Comparison of ENCODE assay signal across 8 cellular contexts in the genomic region with DNA sequence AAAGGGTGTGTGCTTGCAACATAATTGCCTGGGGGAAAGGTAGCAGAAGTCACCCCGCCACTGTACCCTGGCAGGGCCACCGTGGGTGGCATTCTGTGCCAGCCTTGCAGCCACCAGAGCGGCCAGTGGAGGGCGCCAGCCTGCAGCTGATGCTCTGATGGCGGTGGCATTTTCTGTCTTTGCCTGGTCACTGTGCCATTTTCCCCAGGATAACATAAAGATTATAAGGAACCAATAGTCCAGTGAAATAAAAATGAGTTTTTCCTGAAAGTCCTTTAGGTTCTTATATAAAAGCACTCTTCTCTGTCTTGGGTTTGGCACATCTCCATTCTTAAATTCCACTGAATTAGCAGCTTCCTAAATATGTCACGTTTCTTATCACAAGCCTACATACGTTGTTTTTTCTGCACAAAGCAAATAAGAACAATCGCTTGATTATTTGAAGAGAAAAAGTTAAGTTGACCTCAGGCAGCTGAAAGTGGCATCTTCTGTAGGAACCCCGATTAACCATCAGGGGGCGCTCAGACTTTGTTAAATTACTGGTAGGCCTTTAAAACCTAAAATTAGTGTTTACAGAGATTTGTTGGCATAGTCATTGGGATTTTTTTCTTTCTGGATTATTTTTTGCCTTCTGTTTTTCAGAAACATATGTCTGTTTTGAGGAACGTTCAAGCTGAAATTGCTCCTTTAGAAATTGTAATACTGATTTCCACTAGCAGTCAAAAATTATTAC.
A peak's percentile ranks its signal among the peaks of the same experiment; 100 is the strongest.
DNase-seq lines count a peak whose midpoint lies in the region; ATAC-seq and TF ChIP-seq lines count a peak whose summit lies in the region.

No MANE protein-coding gene starts in this region.

- no peak overlapping the region for H3K9ac ChIP-seq in Loucy (ENCODE audit: low read depth, low read length, poor library complexity, severe bottlenecking)

- H3K36me3 Mint-ChIP-seq in activated T-helper 2 cell treated with anti-CD3 and anti-CD28 coated beads, Interferon-gamma antibody, Interleukin-2, Interleukin-4, amounts not matched to agents 10 μg/mL and 5 μg/mL and 100 μg/mL, durations not matched to agents 14 hours and 24 hours and 36 hours (ENCODE audit: low read depth), result no peaks in the 10 kb centered on the region

- peak overlapping the region; percentile 50 for H3K4me2 ChIP-seq in Loucy (ENCODE audit: low read depth, low read length, poor library complexity, severe bottlenecking)

- H3F3A ChIP-seq in Loucy (ENCODE audit: low read depth), result no peaks in the 10 kb centered on the region

- H3K79me2 ChIP-seq in Loucy (ENCODE audit: insufficient read depth, low read length), result no peaks in the 10 kb centered on the region

- no peak for DNase-seq in RWPE2 (ENCODE audit: low spot score)
- DNase-seq in activated T-helper 2 cell treated with anti-CD3 and anti-CD28 coated beads, Interferon-gamma antibody, Interleukin-2, Interleukin-4, amounts not matched to agents 10 μg/mL and 5 μg/mL and 100 μg/mL, durations not matched to agents 14 hours and 24 hours and 36 hours (ENCODE audit: low spot score), result peak; percentile 40
- peak; percentile 76 for DNase-seq in fibroblast of villous mesenchyme (ENCODE audit: low read depth)
- peak in 52 of 56 donors; percentile 19 to 86 (median 61) for DNase-seq in nucleus accumbens (lab: John Stamatoyannopoulos, UW)
- no peak for DNase-seq in thoracic aorta (ENCODE audit: low spot score)

- H3K27ac ChIP-seq in 22Rv1 (no peak overlapping the region), RWPE2 (ENCODE audit: poor library complexity, severe bottlenecking) (no peak overlapping the region), thoracic aorta (no peak overlapping the region)

- H3K27me3 Mint-ChIP-seq in activated T-helper 2 cell treated with anti-CD3 and anti-CD28 coated beads, Interferon-gamma antibody, Interleukin-2, Interleukin-4, amounts not matched to agents 10 μg/mL and 5 μg/mL and 100 μg/mL, durations not matched to agents 14 hours and 24 hours and 36 hours (ENCODE audit: low read depth), result no peaks in the 10 kb centered on the region

- peaks cover under 1% of the 10 kb centered on the region; the same call in 1 of the 2 replicates for H3K36me3 ChIP-seq in Loucy (ENCODE audit: insufficient read depth, low read length)
- H3K36me3 ChIP-seq in RWPE2 (ENCODE audit: low read depth), result no peaks in the 10 kb centered on the region
- H3K36me3 ChIP-seq in thoracic aorta, result peaks cover 11% of the 10 kb centered on the region

- no peaks in the 10 kb centered on the region for H3K27me3 ChIP-seq in Loucy (ENCODE audit: insufficient read depth, low read length, poor library complexity, severe bottlenecking)
- no peaks in the 10 kb centered on the region for H3K27me3 ChIP-seq in RWPE2 (ENCODE audit: insufficient read depth, poor library complexity, severe bottlenecking)
- H3K27me3 ChIP-seq in thoracic aorta (replicated peaks; ENCODE audit: insufficient read depth), result no peaks in the 10 kb centered on the region

- H3K4me1 Mint-ChIP-seq in activated T-helper 2 cell treated with anti-CD3 and anti-CD28 coated beads, Interferon-gamma antibody, Interleukin-2, Interleukin-4, amounts not matched to agents 10 μg/mL and 5 μg/mL and 100 μg/mL, durations not matched to agents 14 hours and 24 hours and 36 hours (ENCODE audit: low read depth), result peaks cover 3% of the 10 kb centered on the region

- H3K9me3 ChIP-seq in Loucy (ENCODE audit: insufficient read depth, low read depth, low read length), result no peaks in the 10 kb centered on the region
- H3K9me3 ChIP-seq in RWPE2 (ENCODE audit: severe bottlenecking), result no peaks in the 10 kb centered on the region
- H3K9me3 ChIP-seq in thoracic aorta, result no peaks in the 10 kb centered on the region

- ATAC-seq in GM18502 (IDR thresholded peaks at IDR 0.05; ENCODE audit: poor library complexity, unreplicated experiment), result peak; percentile 58
- peak; percentile 63; the same call in 2 of the 3 replicates for ATAC-seq in RWPE2 (ENCODE audit: low read depth)
- peak; percentile 53 for ATAC-seq in thoracic aorta (ENCODE audit: insufficient number of reproducible peaks, low FRiP score, low read depth)

- TF ChIP-seq CTCF in 22Rv1 (IDR thresholded peaks at IDR 0.05), result peak; percentile 99
- peak; percentile 96 for TF ChIP-seq CTCF in Loucy (conservative IDR thresholded peaks at IDR 0.05; ENCODE audit: low read length)
- TF ChIP-seq CTCF in RWPE2 (IDR thresholded peaks at IDR 0.05; ENCODE audit: poor library complexity, severe bottlenecking), result peak; percentile 97
- peak; percentile 82 for TF ChIP-seq CTCF in fibroblast of villous mesenchyme (IDR thresholded peaks at IDR 0.05; ENCODE audit: insufficient read depth, low read depth, low read length)
- peak; percentile 63 for TF ChIP-seq CTCF in thoracic aorta (IDR thresholded peaks at IDR 0.05)

- H2AFZ ChIP-seq in Loucy (ENCODE audit: low read length), result no peak overlapping the region

- intact Hi-C loops in activated T-helper 2 cell treated with anti-CD3 and anti-CD28 coated beads, Interferon-gamma antibody, Interleukin-2, Interleukin-4, amounts not matched to agents 10 μg/mL and 5 μg/mL and 100 μg/mL, durations not matched to agents 14 hours and 24 hours and 36 hours (cut with micrococcal nuclease), result loop anchor here (1.0 to 5.0 kb wide), 4 partner anchors 67 to 336 kb away; a partner anchor contains a TSS

- H3K4me3 ChIP-seq in Loucy (ENCODE audit: low read length, poor library complexity, severe bottlenecking) (no peak overlapping the region), RWPE2 (ENCODE audit: severe bottlenecking) (no peak overlapping the region), fibroblast of villous mesenchyme (ENCODE audit: low read depth, low read length) (no peak overlapping the region), thoracic aorta (no peak overlapping the region)

- H4K20me1 ChIP-seq in Loucy (ENCODE audit: insufficient read depth, low read length, poor library complexity, severe bottlenecking), result no peaks in the 10 kb centered on the region

- no peaks in the 10 kb centered on the region for H3K9me2 ChIP-seq in Loucy (replicated peaks; ENCODE audit: low read depth, low read length)

- H3K9me3 Mint-ChIP-seq in activated T-helper 2 cell treated with anti-CD3 and anti-CD28 coated beads, Interferon-gamma antibody, Interleukin-2, Interleukin-4, amounts not matched to agents 10 μg/mL and 5 μg/mL and 100 μg/mL, durations not matched to agents 14 hours and 24 hours and 36 hours, result no peaks in the 10 kb centered on the region

- H3K4me1 ChIP-seq in Loucy (ENCODE audit: insufficient read depth, low read length, poor library complexity, severe bottlenecking), result no peaks in the 10 kb centered on the region
- no peaks in the 10 kb centered on the region for H3K4me1 ChIP-seq in RWPE2 (ENCODE audit: insufficient read depth, poor library complexity, severe bottlenecking)
- peaks cover 0 to 8% of the 10 kb centered on the region in 2 donors for H3K4me1 ChIP-seq in thoracic aorta (ENCODE audit: control insufficient read depth in 1 of 2, low read depth in 2 of 2)

- no peak overlapping the region for H3K4me3 Mint-ChIP-seq in activated T-helper 2 cell treated with anti-CD3 and anti-CD28 coated beads, Interferon-gamma antibody, Interleukin-2, Interleukin-4, amounts not matched to agents 10 μg/mL and 5 μg/mL and 100 μg/mL, durations not matched to agents 14 hours and 24 hours and 36 hours (ENCODE audit: low read depth)

- no peak overlapping the region for H3K27ac Mint-ChIP-seq in activated T-helper 2 cell treated with anti-CD3 and anti-CD28 coated beads, Interferon-gamma antibody, Interleukin-2, Interleukin-4, amounts not matched to agents 10 μg/mL and 5 μg/mL and 100 μg/mL, durations not matched to agents 14 hours and 24 hours and 36 hours

Comparison
In these comparisons a context has a peak if more than half of its experiments do, and no peak if none do; other contexts are left out.
1. DNase-seq: peak in activated T-helper 2 cell treated with anti-CD3 and anti-CD28 coated beads, Interferon-gamma antibody, Interleukin-2, Interleukin-4, amounts not matched to agents 10 μg/mL and 5 μg/mL and 100 μg/mL, durations not matched to agents 14 hours and 24 hours and 36 hours (single experiment), fibroblast of villous mesenchyme (single experiment) and nucleus accumbens (52 of 56); none in RWPE2 (single experiment) and thoracic aorta (single experiment).
2. Peak in every context shown above with its lines, with median percentiles within 50 percentile points of each other: CTCF ChIP-seq and ATAC-seq.